In genomic region chr2:61017556-61018318, GRCh38 we compare ENCODE assay signal across 8 cellular contexts. TPM values are rescaled to one million over a fixed set of nuclear protein-coding genes. Genes with fewer than 3 reads are reported as not detected.
DNase-seq lines count a peak whose midpoint lies in the region; ATAC-seq and TF ChIP-seq lines count a peak whose summit lies in the region.

Gene PEX13 (plus strand): TSS chr2:61017720. CDS start chr2:61017760, 40 bp downstream.
Gene PUS10 (minus strand): TSS chr2:61018255. CDS start chr2:61011890, 6,365 bp downstream.

- ATAC-seq in HG02610 (IDR thresholded peaks at IDR 0.05; ENCODE audit: unreplicated experiment) (peak; percentile 71), body of pancreas (peak; percentile 85)

- no peaks in the 10 kb centered on the region for H3K36me3 ChIP-seq in body of pancreas (replicated peaks in 1 of 2; ENCODE audit: insufficient read depth in 1 of 2, low read depth in 2 of 2)
- H3K36me3 ChIP-seq in iPS-15b (ENCODE audit: control insufficient read depth, insufficient read depth, low read length): no peaks in the 10 kb centered on the region
- H3K36me3 ChIP-seq in skeletal muscle satellite cell (ENCODE audit: insufficient read depth, low read length): peaks cover 11% of the 10 kb centered on the region

- H3K9me3 ChIP-seq in body of pancreas (no peaks in the 10 kb centered on the region), iPS-15b (ENCODE audit: control insufficient read depth, insufficient read depth, low read length) (no peaks in the 10 kb centered on the region), skeletal muscle satellite cell (replicated peaks; ENCODE audit: low read length) (no peaks in the 10 kb centered on the region)

- intact Hi-C loops in body of pancreas (cut with DNase I): no loop called here

- DNase-seq in NCI-H1417 (lab: John Stamatoyannopoulos, UW) (peak; percentile 86 to 98 (median 95)), NCI-H1417 treated with DMSO at 0.1 percent for 48 hours (lab: John Stamatoyannopoulos, UW) (no peak), NCI-H1092 treated with DMSO at 0.1 percent for 48 hours (lab: John Stamatoyannopoulos, UW) (peak; percentile 80), T-helper 9 cell (peak; percentile 48), body of pancreas (peak; percentile 70 to 84 (median 76))

- peak; percentile 30 to 76 (median 75) for TF ChIP-seq POLR2A in body of pancreas (IDR thresholded peaks at IDR 0.05)

- peak within 1 kb of the TSS; percentile 84 for H3K4me2 ChIP-seq in skeletal muscle satellite cell (ENCODE audit: low read length)

- H3K4me3 ChIP-seq in body of pancreas (peak within 1 kb of the TSS; percentile 79 to 91), iPS-15b (ENCODE audit: low read depth, low read length) (peak within 1 kb of the TSS; percentile 97), skeletal muscle satellite cell (ENCODE audit: low read length) (peak within 1 kb of the TSS; percentile 90)

- H3K9ac ChIP-seq in iPS-15b (ENCODE audit: low read depth, low read length): peak within 1 kb of the TSS; percentile 98
- peak within 1 kb of the TSS; percentile 90 for H3K9ac ChIP-seq in skeletal muscle satellite cell (ENCODE audit: low read depth, low read length)

- H3K4me1 ChIP-seq in body of pancreas (peaks cover 49% of the 10 kb centered on the region), iPS-15b (ENCODE audit: control insufficient read depth, insufficient read depth, low read length) (no peaks in the 10 kb centered on the region), skeletal muscle satellite cell (ENCODE audit: control insufficient read depth, insufficient read depth, low read length) (peaks cover 8% of the 10 kb centered on the region)

- no peak for TF ChIP-seq CTCF in body of pancreas (IDR thresholded peaks at IDR 0.05)

- WGBS in body of pancreas, 2 donors: 0% methylated on average over 32 to 34 of the region's 39 CpGs

- H3K27me3 ChIP-seq in body of pancreas (no peaks in the 10 kb centered on the region), iPS-15b (ENCODE audit: control insufficient read depth, insufficient read depth, low read length) (no peaks in the 10 kb centered on the region), skeletal muscle satellite cell (ENCODE audit: control insufficient read depth, insufficient read depth, low read length) (no peaks in the 10 kb centered on the region)

- peak within 1 kb of the TSS; percentile 84 to 95 (median 92) for H3K27ac ChIP-seq in body of pancreas

RNA-seq across cellular contexts. Expression of gene PEX13, which starts in this region (rescaled TPM):
- 10 to 100 TPM; 18.2 to 19.8 TPM for total RNA-seq in body of pancreas
- total RNA-seq in skeletal muscle satellite cell (2012; rRNA removed): 21.6 and 25.9 TPM in 2 replicates

RNA-seq across cellular contexts. Expression of gene PUS10, which starts in this region (rescaled TPM):
- total RNA-seq in body of pancreas: 10 to 100 TPM in 1 of 2 donors, 1 to 10 TPM in 1; 3.6 to 15.6 TPM
- total RNA-seq in skeletal muscle satellite cell (2012; rRNA removed): 5.9 and 6.3 TPM in 2 replicates
